Comparison of ENCODE assay signal across 32 cellular contexts in the genomic region with DNA sequence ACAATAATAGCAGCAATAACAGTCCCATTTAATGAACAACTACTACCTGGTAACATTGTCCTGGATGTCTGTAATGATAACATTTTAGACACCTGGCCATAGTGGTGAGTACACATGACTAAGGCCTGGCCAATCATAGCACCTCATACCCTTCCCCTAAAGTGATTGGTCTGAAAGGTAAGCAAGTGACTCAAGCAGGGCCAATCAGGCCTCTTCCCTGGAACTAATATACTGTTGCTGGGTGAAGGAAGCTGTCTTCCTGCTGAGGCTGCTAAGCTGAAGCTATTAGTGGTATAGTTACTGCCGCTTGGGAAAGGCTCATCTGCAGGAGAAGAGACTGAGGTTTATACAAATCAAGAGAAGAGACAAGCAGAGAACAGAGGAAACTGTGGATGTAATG. TPM values are rescaled to one million over a fixed set of nuclear protein-coding genes. Genes with fewer than 3 reads are reported as not detected.
A peak's percentile ranks its signal among the peaks of the same experiment; 100 is the strongest.
DNase-seq lines count a peak whose midpoint lies in the region; ATAC-seq, FAIRE-seq and TF ChIP-seq lines count a peak whose summit lies in the region.
"Had no signal": no experiment of that assay in that cellular context is flagged by ENCODE, and none has a peak within 500 bp of the region (broad histone marks: within the 10 kb centered on the region; RNA-seq: fewer than 3 reads in every experiment).

No MANE protein-coding gene starts in this region.

- H3K27me3 ChIP-seq in DND-41 (ENCODE audit: insufficient read depth, low read length, poor library complexity) (peaks cover 12% of the 10 kb centered on the region), foreskin keratinocyte (no peaks in the 10 kb centered on the region)
- H3K27me3 ChIP-seq: breast epithelium, hepatocyte, MG63, Peyer's patch had no signal

- peaks cover 0 to 8% of the 10 kb centered on the region in 2 donors for H3K27me3 Mint-ChIP-seq in T-cell
- H3K27me3 Mint-ChIP-seq: memory B cell had no signal

- H3K27ac Mint-ChIP-seq in T-cell = no peak overlapping the region
- H3K27ac Mint-ChIP-seq: activated naive CD4-positive, alpha-beta T cell treated with anti-CD3 and anti-CD28 coated beads, Interleukin-2, amount 50 U/mL, for 72 hours; memory B cell; nephron progenitor cell; stimulated activated memory B cell treated with anti-CD40 and anti-IgM and Interleukin-4, amounts not matched to agents 10 μg/mL and 1 μg/mL and 100 μg/mL, for 72 hours had no signal

- peaks cover 8 to 20% (median 11%) of the 10 kb centered on the region in 3 donors for H3K9me3 Mint-ChIP-seq in T-cell

- no peak overlapping the region for H3K4me2 ChIP-seq in DND-41 (ENCODE audit: insufficient read depth, low read length)
- H3K4me2 ChIP-seq: hepatocyte had no signal

- H3K4me3 Mint-ChIP-seq in T-cell = no peak overlapping the region
- H3K4me3 Mint-ChIP-seq: CD14-positive monocyte; memory B cell; nephron progenitor cell; stimulated activated memory B cell treated with anti-CD40 and anti-IgM and Interleukin-4, amounts not matched to agents 10 μg/mL and 1 μg/mL and 100 μg/mL, for 72 hours had no signal

- H3K4me1 ChIP-seq in DND-41 (ENCODE audit: insufficient read depth, low read length) (no peaks in the 10 kb centered on the region), foreskin keratinocyte (no peaks in the 10 kb centered on the region), kidney (ENCODE audit: control insufficient read depth in 1 of 2, insufficient read depth in 1 of 2, low read depth in 1 of 2, low read length in 2 of 2) (no peaks in the 10 kb centered on the region)
- H3K4me1 ChIP-seq: breast epithelium, Peyer's patch had no signal

- CTCF ChIA-PET in T-cell (lab: Charles Lee) = no interaction called here

- H4K20me1 ChIP-seq in DND-41 (ENCODE audit: insufficient read depth, low read length) = no peaks in the 10 kb centered on the region; the same call in 1 of the 2 replicates

- no peak overlapping the region for H3K4me3 ChIP-seq in DND-41 (ENCODE audit: low read depth in 1 of 2, low read length in 2 of 2)
- H3K4me3 ChIP-seq in kidney (ENCODE audit: low read length in 2 of 2) = no peak overlapping the region
- H3K4me3 ChIP-seq: breast epithelium, hepatocyte, MG63, Peyer's patch had no signal

- H3K36me3 Mint-ChIP-seq in T-cell = no peaks in the 10 kb centered on the region
- H3K36me3 Mint-ChIP-seq: activated naive CD4-positive, alpha-beta T cell treated with anti-CD3 and anti-CD28 coated beads, Interleukin-2, amount 50 U/mL, for 72 hours; CD14-positive monocyte; memory B cell; stimulated activated memory B cell treated with anti-CD40 and anti-IgM and Interleukin-4, amounts not matched to agents 10 μg/mL and 1 μg/mL and 100 μg/mL, for 72 hours had no signal

- H3K36me3 ChIP-seq in DND-41 (ENCODE audit: insufficient read depth, low read length) = no peaks in the 10 kb centered on the region
- no peaks in the 10 kb centered on the region for H3K36me3 ChIP-seq in kidney (ENCODE audit: control insufficient read depth in 1 of 2, insufficient read depth in 2 of 2, low read length in 2 of 2)
- H3K36me3 ChIP-seq: breast epithelium, MG63, Peyer's patch had no signal

- no peaks in the 10 kb centered on the region for H3K4me1 Mint-ChIP-seq in T-cell
- H3K4me1 Mint-ChIP-seq: CD14-positive monocyte; memory B cell; stimulated activated memory B cell treated with anti-CD40 and anti-IgM and Interleukin-4, amounts not matched to agents 10 μg/mL and 1 μg/mL and 100 μg/mL, for 72 hours had no signal

- peak; percentile 35; the same call in 1 of the 3 replicates for ATAC-seq in DND-41 (ENCODE audit: insufficient read depth, low read depth)
- peak; percentile 72 for ATAC-seq in foreskin keratinocyte
- ATAC-seq in T-cell (replicated peaks in 1 of 4) = no peak
- ATAC-seq: activated naive CD4-positive, alpha-beta T cell treated with anti-CD3 and anti-CD28 coated beads, Interleukin-2, amount 50 U/mL, for 72 hours; stimulated activated memory B cell treated with anti-CD40 and anti-IgM and Interleukin-4, amounts not matched to agents 10 μg/mL and 1 μg/mL and 100 μg/mL, for 72 hours had no signal

- no peaks in the 10 kb centered on the region for H3K79me2 ChIP-seq in DND-41 (ENCODE audit: insufficient read depth, low read length)
- H3K79me2 ChIP-seq: hepatocyte had no signal

- intact Hi-C loops in kidney (cut with DNase I) = no loop called here

- POLR2A ChIA-PET in T-cell (lab: Charles Lee) = no interaction called here

- peak; percentile 53 for DNase-seq in DMS53 (lab: John Stamatoyannopoulos, UW)
- DNase-seq in DMS53 treated with DMSO at 0.1 percent for 48 hours (lab: John Stamatoyannopoulos, UW; ENCODE audit: unreplicated experiment) = no peak
- no peak for DNase-seq in DND-41
- peak; percentile 21 for DNase-seq in RKO (ENCODE audit: low spot score)
- peak in 1 of 2 donors; percentile 33 for DNase-seq in foreskin keratinocyte
- DNase-seq in cortex of kidney (lab: John Stamatoyannopoulos, UW) = no peak
- DNase-seq in kidney = no peak
- DNase-seq in T-cell = no peak
- DNase-seq: activated CD4-positive, alpha-beta T cell treated with anti-CD3 and anti-CD28 coated beads, Interleukin-2, amount 50 U/mL, for 1 hour; activated CD4-positive, CD25-positive, alpha-beta regulatory T cell; activated effector memory CD4-positive, alpha-beta T cell treated with Interleukin-2 at 50 U/mL for 16 hours; activated T-cell treated with anti-CD3 and anti-CD28 coated beads, Interleukin-2, amount 50 U/mL, for 1 hour; effector CD4-positive, alpha-beta T cell; GOT3; KBM-7; MG63; NCI-H1417 treated with DMSO at 0.1 percent for 48 hours; NCI-H2081 treated with DMSO at 0.1 percent for 48 hours; NCI-H446 treated with DMSO at 0.1 percent for 48 hours; nephron progenitor cell; Peyer's patch; T-helper 1 cell; trophoblast cell had no signal

- no peaks in the 10 kb centered on the region for H3K9me3 ChIP-seq in DND-41 (ENCODE audit: insufficient read depth, low read length, severe bottlenecking)
- peaks cover 0 to 6% of the 10 kb centered on the region in 2 donors for H3K9me3 ChIP-seq in kidney (ENCODE audit: control insufficient read depth in 1 of 2, low read length in 2 of 2)
- H3K9me3 ChIP-seq: breast epithelium, MG63, Peyer's patch had no signal

- H3K9ac ChIP-seq in DND-41 (ENCODE audit: low read depth, low read length) = no peak overlapping the region
- H3K9ac ChIP-seq in kidney (ENCODE audit: low read length in 2 of 2) = no peak overlapping the region

- TF ChIP-seq CTCF in DND-41 (IDR thresholded peaks at IDR 0.05; ENCODE audit: borderline replicate concordance, extremely low read depth, low read length, poor library complexity, severe bottlenecking) = no peak
- no peak for TF ChIP-seq CTCF in foreskin keratinocyte (conservative IDR thresholded peaks at IDR 0.05)
- no peak for TF ChIP-seq CTCF in kidney (IDR thresholded peaks at IDR 0.05; ENCODE audit: borderline replicate concordance, extremely low read depth, insufficient read depth)

- no peak overlapping the region for H2AFZ ChIP-seq in DND-41 (ENCODE audit: low read depth, low read length)
- H2AFZ ChIP-seq: hepatocyte had no signal

- no peak for FAIRE-seq in kidney (lab: Jason Lieb, UNC)

- H3K27ac ChIP-seq in DND-41 (ENCODE audit: low read length) = no peak overlapping the region
- no peak overlapping the region for H3K27ac ChIP-seq in foreskin keratinocyte
- H3K27ac ChIP-seq in kidney (ENCODE audit: low read depth in 2 of 2, low read length in 2 of 2) = no peak overlapping the region
- H3K27ac ChIP-seq: 22Rv1, breast epithelium, hepatocyte, Peyer's patch had no signal

RNA-seq across cellular contexts. Expression of a gene that starts 18.7 kb away (rescaled TPM):
- total RNA-seq in foreskin keratinocyte (1.8 and 11.2 TPM in 2 replicates), kidney (6.5 TPM), T-cell (under 1 TPM in 1 of 5 donors, not detected in 4; 0.03 TPM)
- polyA plus RNA-seq in foreskin keratinocyte (0.33 and 1.7 TPM in 2 replicates), kidney (ENCODE audit: insufficient read depth, low read depth, low replicate concordance) (1.3 TPM)
- total RNA-seq: hepatocyte, osteoblast, subcutaneous adipose tissue had no signal
- polyA plus RNA-seq: CD14-positive monocyte, hepatocyte had no signal

Comparison
In these comparisons a context has a peak if more than half of its experiments do, and no peak if none do; other contexts are left out.
1. DNase-seq: peak in DMS53 (single experiment) and RKO (single experiment); none in DMS53 treated with DMSO at 0.1 percent for 48 hours (single experiment), DND-41 (single experiment), cortex of kidney (single experiment), kidney (single experiment) and T-cell (0 of 34).
2. ATAC-seq: peak in DND-41 (single experiment) and foreskin keratinocyte (single experiment); none in T-cell (0 of 4).